In genomic region chr7:39951943-39952194, GRCh38 we compare ENCODE assay signal across 8 cellular contexts. TPM values are rescaled to one million over a fixed set of nuclear protein-coding genes. Genes with fewer than 3 reads are reported as not detected.
DNase-seq lines count a peak whose midpoint lies in the region; ATAC-seq, FAIRE-seq and TF ChIP-seq lines count a peak whose summit lies in the region.

No MANE protein-coding gene starts in this region.

- H3K9me3 Mint-ChIP-seq in activated CD8-positive, alpha-beta T cell treated with anti-CD3 and anti-CD28 coated beads for 36 hours: no peaks in the 10 kb centered on the region

- H3K27me3 ChIP-seq in HAP-1 (ENCODE audit: low read depth) (no peaks in the 10 kb centered on the region), hepatocyte (no peaks in the 10 kb centered on the region), small intestine (ENCODE audit: control insufficient read depth in 2 of 2, insufficient read depth in 2 of 2, low read length in 2 of 2) (no peaks in the 10 kb centered on the region)

- H3K27ac ChIP-seq in hepatocyte (peak overlapping the region; percentile 98), small intestine (ENCODE audit: low read depth in 1 of 2, low read length in 1 of 2) (peak overlapping the region; percentile 95 to 98)

- H3K36me3 ChIP-seq in HAP-1 (replicated peaks): no peaks in the 10 kb centered on the region; the same call in 1 of the 2 replicates
- no peaks in the 10 kb centered on the region for H3K36me3 ChIP-seq in hepatocyte (replicated peaks; ENCODE audit: insufficient read depth, low read depth)
- H3K36me3 ChIP-seq in small intestine (ENCODE audit: control insufficient read depth in 2 of 2, insufficient read depth in 2 of 2, low read length in 2 of 2): no peaks in the 10 kb centered on the region

- POLR2A ChIA-PET in activated CD8-positive, alpha-beta T cell treated with anti-CD3 and anti-CD28 coated beads for 36 hours (lab: Charles Lee): interaction anchor here (0.6 to 1.7 kb wide), 5 partner anchors 14 to 89 kb away, joined by 3 to 5 read pairs (median 3); no protein-coding TSS in a partner anchor

- CTCF ChIA-PET in activated CD8-positive, alpha-beta T cell treated with anti-CD3 and anti-CD28 coated beads for 36 hours (lab: Charles Lee): interaction anchor here (0.6 to 4.1 kb wide), 12 partner anchors 12 to 101 kb away, joined by 3 to 24 read pairs (median 4); no protein-coding TSS in a partner anchor

- TF ChIP-seq CTCF in activated CD8-positive, alpha-beta T cell treated with anti-CD3 and anti-CD28 coated beads for 36 hours (IDR thresholded peaks at IDR 0.05): no peak
- TF ChIP-seq CTCF in hepatocyte (IDR thresholded peaks at IDR 0.05; ENCODE audit: poor library complexity): no peak

- no peaks in the 10 kb centered on the region for H3K9me2 ChIP-seq in hepatocyte (replicated peaks; ENCODE audit: insufficient read depth)

- ATAC-seq in activated CD8-positive, alpha-beta T cell treated with anti-CD3 and anti-CD28 coated beads for 36 hours: no peak
- no peak for ATAC-seq in HG03457 (IDR thresholded peaks at IDR 0.05; ENCODE audit: unreplicated experiment)
- no peak for ATAC-seq in activated CD4-positive, CD25-positive, alpha-beta regulatory T cell treated with anti-CD3 and anti-CD28 coated beads, Interleukin-2, amount 50 U/mL, for 24 hours

- intact Hi-C loops in activated CD8-positive, alpha-beta T cell treated with anti-CD3 and anti-CD28 coated beads for 36 hours (cut with micrococcal nuclease): loop anchor here (1.0 to 5.0 kb wide), 2 partner anchors 35 to 100 kb away; no protein-coding TSS in a partner anchor

- no peak for DNase-seq in HAP-1 (ENCODE audit: low spot score in 2 of 2)
- no peak for DNase-seq in activated CD8-positive, alpha-beta T cell treated with anti-CD3 and anti-CD28 coated beads for 36 hours
- DNase-seq in hepatocyte (ENCODE audit: low spot score): no peak
- DNase-seq in small intestine: no peak
- no peak for DNase-seq in CD1c-positive myeloid dendritic cell (ENCODE audit: extremely low spot score)
- DNase-seq in NCI-H2081 (lab: John Stamatoyannopoulos, UW): no peak

- peaks cover 75% of the 10 kb centered on the region for H3K79me2 ChIP-seq in hepatocyte

- H4K20me1 ChIP-seq in hepatocyte (ENCODE audit: insufficient read depth, poor library complexity, severe bottlenecking): peaks cover 56% of the 10 kb centered on the region

- H3K4me3 Mint-ChIP-seq in activated CD8-positive, alpha-beta T cell treated with anti-CD3 and anti-CD28 coated beads for 36 hours: peak overlapping the region; percentile 92

- WGBS in hepatocyte (ENCODE audit: low lambda C conversion rate, missing lambda C conversion rate): 2% methylated on average over 10 of the region's 10 CpGs
- WGBS in small intestine, 3 donors: 0 to 1% (median 0%) methylated on average over 10 of the region's 10 CpGs

- H2AFZ ChIP-seq in hepatocyte: no peak overlapping the region

- peak overlapping the region; percentile 93 for H3K27ac Mint-ChIP-seq in activated CD8-positive, alpha-beta T cell treated with anti-CD3 and anti-CD28 coated beads for 36 hours

- peak overlapping the region; percentile 83 for H3K4me2 ChIP-seq in hepatocyte

- H3K4me1 ChIP-seq in HAP-1 (peaks cover 10% of the 10 kb centered on the region), hepatocyte (ENCODE audit: insufficient read depth) (peaks cover 31% of the 10 kb centered on the region), small intestine (ENCODE audit: control insufficient read depth in 2 of 2, insufficient read depth in 1 of 2, low read depth in 1 of 2, low read length in 1 of 2) (peaks cover 0 to 12% of the 10 kb centered on the region in 2 donors)

- H3K4me1 Mint-ChIP-seq in activated CD8-positive, alpha-beta T cell treated with anti-CD3 and anti-CD28 coated beads for 36 hours (ENCODE audit: low read depth): peaks cover 43% of the 10 kb centered on the region

- peaks cover 21% of the 10 kb centered on the region for H3K36me3 Mint-ChIP-seq in activated CD8-positive, alpha-beta T cell treated with anti-CD3 and anti-CD28 coated beads for 36 hours (ENCODE audit: low read depth)

- H3K4me3 ChIP-seq in HAP-1 (peak overlapping the region; percentile 82), hepatocyte (peak overlapping the region; percentile 47), small intestine (ENCODE audit: low read depth in 1 of 2, low read length in 2 of 2) (peak overlapping the region; percentile 72 to 97)

- in situ Hi-C loops in HAP-1 (cut with MboI; ENCODE audit: low sequenced_read_pairs): no loop called here

- FAIRE-seq in small intestine (lab: Jason Lieb, UNC): no peak

- H3K9me3 ChIP-seq in HAP-1 (no peaks in the 10 kb centered on the region), hepatocyte (ENCODE audit: low read depth) (no peaks in the 10 kb centered on the region), small intestine (ENCODE audit: control insufficient read depth, low read depth) (no peaks in the 10 kb centered on the region)

- no peaks in the 10 kb centered on the region for H3K27me3 Mint-ChIP-seq in activated CD8-positive, alpha-beta T cell treated with anti-CD3 and anti-CD28 coated beads for 36 hours

RNA-seq across cellular contexts. Expression of gene CDK13, which starts 1.8 kb away (rescaled TPM):
- 10 to 100 TPM; 31.6 to 32.2 TPM for total RNA-seq in activated CD8-positive, alpha-beta T cell treated with anti-CD3 and anti-CD28 coated beads for 36 hours
- total RNA-seq in hepatocyte: 71.8 and 76.0 TPM in 2 replicates
- 36.1 and 36.7 TPM in 2 replicates for polyA plus RNA-seq in hepatocyte
- polyA plus RNA-seq in small intestine: 10 to 100 TPM; 10.3 to 14.8 (median 14.1) TPM
